ENCODE assay signal across 8 cellular contexts in the genomic region with DNA sequence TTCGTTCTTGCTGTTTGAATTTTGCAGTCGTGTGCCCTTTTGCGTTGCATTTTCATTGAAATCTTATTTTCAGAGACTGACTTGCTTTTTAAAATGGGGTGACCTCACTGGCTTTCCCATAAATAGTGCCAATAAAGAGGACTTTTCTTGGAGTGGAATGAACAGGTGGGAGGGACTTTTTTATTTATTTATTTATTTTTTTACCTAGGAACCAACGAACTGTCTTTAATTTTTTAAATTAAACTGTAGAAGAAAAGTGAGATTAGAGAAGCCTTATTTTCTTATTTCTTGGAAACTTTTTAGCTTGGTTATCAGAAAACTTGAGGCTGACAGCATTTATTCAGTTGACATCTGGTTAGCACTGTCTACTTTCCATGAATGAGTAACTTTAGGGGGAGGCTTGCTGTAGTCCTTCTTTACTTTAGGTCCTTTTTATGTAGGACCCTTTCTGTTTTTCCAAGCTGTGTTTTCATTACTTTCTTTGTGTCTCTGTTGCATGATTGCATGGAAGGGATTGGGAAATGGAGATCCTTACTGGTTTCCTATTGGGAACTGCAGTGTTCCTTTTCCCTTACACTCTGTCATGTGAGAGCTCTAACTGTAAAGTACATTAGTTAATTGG. TPM values are rescaled to one million over a fixed set of nuclear protein-coding genes. Genes with fewer than 3 reads are reported as not detected.
DNase-seq lines count a peak whose midpoint lies in the region; ATAC-seq, FAIRE-seq and TF ChIP-seq lines count a peak whose summit lies in the region.

No MANE protein-coding gene starts in this region.

- TF ChIP-seq EP300 in sigmoid colon (IDR thresholded peaks at IDR 0.05): no peak

- ATAC-seq in esophagus mucosa: no peak

- TF ChIP-seq CTCF in fibroblast of pulmonary artery (IDR thresholded peaks at IDR 0.05; ENCODE audit: low read length, missing control alignments) (no peak), sigmoid colon (IDR thresholded peaks at IDR 0.05) (no peak)

- H3K4me1 ChIP-seq in SJCRH30: no peaks in the 10 kb centered on the region
- peaks cover 0 to 20% (median 12%) of the 10 kb centered on the region in 4 donors for H3K4me1 ChIP-seq in sigmoid colon

- 1 to 2% methylated on average over 4 of the region's 4 CpGs for WGBS in sigmoid colon, 2 donors

- intact Hi-C loops in sigmoid colon (cut with DNase I): loop anchor here (5.0 to 10.0 kb wide), 2 partner anchors 53 to 1054 kb away; no protein-coding TSS in a partner anchor

- no peaks in the 10 kb centered on the region for H3K27me3 ChIP-seq in SJCRH30
- no peaks in the 10 kb centered on the region for H3K27me3 ChIP-seq in sigmoid colon

- H3K4me3 ChIP-seq in SJCRH30: peak overlapping the region; percentile 81
- H3K4me3 ChIP-seq in fibroblast of pulmonary artery (replicated peaks; ENCODE audit: low read depth, low read length): peak overlapping the region; percentile 53
- peak overlapping the region; percentile 56 to 94 (median 82) for H3K4me3 ChIP-seq in sigmoid colon

- TF ChIP-seq POLR2A in GM12892 (IDR thresholded peaks at IDR 0.05; ENCODE audit: low read depth, low read length) (no peak), sigmoid colon (IDR thresholded peaks at IDR 0.05) (no peak)

- H3K9me3 ChIP-seq in SJCRH30 (replicated peaks) (no peaks in the 10 kb centered on the region), sigmoid colon (no peaks in the 10 kb centered on the region)

- peak; percentile 72 for FAIRE-seq in GM12892 (lab: Jason Lieb, UNC)

- H3K27ac ChIP-seq in SJCRH30 (no peak overlapping the region), sigmoid colon (peak overlapping the region in 1 of 4 donors; percentile 74)

- DNase-seq in GM12892 (ENCODE audit: insufficient read length): no peak
- no peak for DNase-seq in SJCRH30
- DNase-seq in fibroblast of pulmonary artery (ENCODE audit: low read depth): no peak
- no peak for DNase-seq in sigmoid colon
- no peak for DNase-seq in HuH-7.5 (ENCODE audit: low spot score)
- DNase-seq in ureter (ENCODE audit: low spot score): no peak
- no peak for DNase-seq in stimulated activated CD4-positive, alpha-beta T cell treated with anti-CD3 and anti-CD28 coated beads, Interleukin-2, amount 100 ng/mL, for 48 hours

- H3K36me3 ChIP-seq in SJCRH30 (no peaks in the 10 kb centered on the region), sigmoid colon (no peaks in the 10 kb centered on the region)

RNA-seq across cellular contexts. Expression of a gene that starts 1.7 kb away (rescaled TPM):
- polyA plus RNA-seq in GM12892 (2012; ENCODE audit: missing spikeins): 70.8 TPM
- total RNA-seq in SJCRH30 (2014; rRNA removed; shearing (Covaris generic)): 2.6 and 4.7 TPM in 2 replicates
- total RNA-seq in sigmoid colon (10 to 100 TPM in 3 of 4 donors, 1 to 10 TPM in 1; 6.5 to 19.3 (median 13.0) TPM), ureter (9.5 TPM), esophagus mucosa (0.32 TPM)
- polyA plus RNA-seq in sigmoid colon: 1 to 10 TPM in 2 of 3 donors, under 1 TPM in 1; 0.69 to 4.9 (median 2.4) TPM
